16 cellular contexts compared by ENCODE assay signal in the genomic region with DNA sequence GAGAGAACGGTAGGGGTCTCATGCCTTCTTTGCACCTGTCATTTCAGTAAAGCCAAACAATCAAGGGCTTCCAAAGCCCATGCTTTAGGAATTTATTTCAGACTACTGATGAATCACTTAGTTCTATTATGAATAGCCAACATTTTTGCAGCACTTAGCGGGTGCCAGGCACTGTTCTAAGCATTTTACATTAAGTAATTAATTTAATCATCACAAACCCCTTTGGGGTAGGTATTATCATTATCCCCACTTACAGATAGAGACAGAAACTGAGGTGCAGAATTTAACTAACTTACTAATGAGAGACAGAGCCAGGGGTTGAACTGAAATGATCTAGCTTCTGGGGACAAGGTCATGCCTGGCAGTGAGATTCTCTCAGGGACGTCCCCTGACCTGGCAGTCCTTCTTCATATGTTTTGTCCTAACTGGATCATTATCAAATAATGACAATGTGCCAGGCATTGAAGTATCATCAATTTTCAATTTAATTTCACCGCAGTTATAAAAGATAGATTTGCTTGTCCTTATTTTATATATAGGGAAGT. TPM values are rescaled to one million over a fixed set of nuclear protein-coding genes. Genes with fewer than 3 reads are reported as not detected.
A peak's percentile ranks its signal among the peaks of the same experiment; 100 is the strongest.
DNase-seq lines count a peak whose midpoint lies in the region; ATAC-seq and TF ChIP-seq lines count a peak whose summit lies in the region.
"Had no signal": no experiment of that assay in that cellular context is flagged by ENCODE, and none has a peak within 500 bp of the region (broad histone marks: within the 10 kb centered on the region; RNA-seq: fewer than 3 reads in every experiment).

No MANE protein-coding gene starts in this region.

- peaks cover 34% of the 10 kb centered on the region for H3K4me1 ChIP-seq in right cardiac atrium (ENCODE audit: control insufficient read depth, insufficient read depth, low read length)

- H3K4me3 ChIP-seq in right cardiac atrium (ENCODE audit: low read length): no peak overlapping the region
- H3K4me3 ChIP-seq: right lobe of liver, testis had no signal

- DNase-seq in right cardiac atrium (no peak), Right ventricle myocardium superior (no peak), chondrocyte (ENCODE audit: low spot score) (no peak), osteocyte (ENCODE audit: extremely low spot score, unreplicated experiment) (no peak), NOMO-1 treated with DMSO at 0.1 percent for 48 hours (lab: John Stamatoyannopoulos, UW; ENCODE audit: unreplicated experiment) (no peak)
- no peak for DNase-seq in activated T-helper 2 cell treated with anti-CD3 and anti-CD28 coated beads, Interferon-gamma antibody, Interleukin-2, Interleukin-4, amounts not matched to agents 10 μg/mL and 5 μg/mL and 100 μg/mL, durations not matched to agents 14 hours and 24 hours and 36 hours (ENCODE audit: low spot score)
- DNase-seq: activated naive CD4-positive, alpha-beta T cell; central memory CD4-positive, alpha-beta T cell; COR-L47; NCI-H1694; NCI-H526 treated with DMSO at 0.1 percent for 48 hours; SHP77 had no signal

- no peaks in the 10 kb centered on the region for H3K27me3 ChIP-seq in right cardiac atrium (ENCODE audit: control insufficient read depth, insufficient read depth)
- H3K27me3 ChIP-seq: right lobe of liver, testis had no signal

- no peaks in the 10 kb centered on the region for H3K27me3 Mint-ChIP-seq in chondrocyte (ENCODE audit: low read depth)
- H3K27me3 Mint-ChIP-seq in osteocyte (ENCODE audit: unreplicated experiment): no peaks in the 10 kb centered on the region
- no peaks in the 10 kb centered on the region for H3K27me3 Mint-ChIP-seq in activated T-helper 2 cell treated with anti-CD3 and anti-CD28 coated beads, Interferon-gamma antibody, Interleukin-2, Interleukin-4, amounts not matched to agents 10 μg/mL and 5 μg/mL and 100 μg/mL, durations not matched to agents 14 hours and 24 hours and 36 hours (ENCODE audit: low read depth)

- 66% methylated on average over 4 of the region's 4 CpGs for WGBS in right cardiac atrium

- H3K4me1 Mint-ChIP-seq in chondrocyte (ENCODE audit: low read depth) (peaks cover 44% of the 10 kb centered on the region), osteocyte (ENCODE audit: unreplicated experiment) (peaks cover 58% of the 10 kb centered on the region)
- no peaks in the 10 kb centered on the region for H3K4me1 Mint-ChIP-seq in activated T-helper 2 cell treated with anti-CD3 and anti-CD28 coated beads, Interferon-gamma antibody, Interleukin-2, Interleukin-4, amounts not matched to agents 10 μg/mL and 5 μg/mL and 100 μg/mL, durations not matched to agents 14 hours and 24 hours and 36 hours (ENCODE audit: low read depth)

- no peak overlapping the region for H3K4me3 Mint-ChIP-seq in chondrocyte (ENCODE audit: unreplicated experiment)
- no peak overlapping the region for H3K4me3 Mint-ChIP-seq in osteocyte (ENCODE audit: unreplicated experiment)
- H3K4me3 Mint-ChIP-seq in activated T-helper 2 cell treated with anti-CD3 and anti-CD28 coated beads, Interferon-gamma antibody, Interleukin-2, Interleukin-4, amounts not matched to agents 10 μg/mL and 5 μg/mL and 100 μg/mL, durations not matched to agents 14 hours and 24 hours and 36 hours (ENCODE audit: low read depth): no peak overlapping the region

- peak overlapping the region; percentile 73 for H3K27ac ChIP-seq in right cardiac atrium (ENCODE audit: low read length)
- H3K27ac ChIP-seq: right lobe of liver, testis had no signal

- intact Hi-C loops in right cardiac atrium (cut with DNase I) (loop anchor here in 1 of 4 donors (5.0 kb wide), 1 partner anchor 104 kb away; no protein-coding TSS in a partner anchor), Right ventricle myocardium superior (cut with DNase I) (no loop called here)
- intact Hi-C loops in activated T-helper 2 cell treated with anti-CD3 and anti-CD28 coated beads, Interferon-gamma antibody, Interleukin-2, Interleukin-4, amounts not matched to agents 10 μg/mL and 5 μg/mL and 100 μg/mL, durations not matched to agents 14 hours and 24 hours and 36 hours (cut with micrococcal nuclease): no loop called here

- peak overlapping the region; percentile 95 for H3K27ac Mint-ChIP-seq in chondrocyte (ENCODE audit: unreplicated experiment)
- peak overlapping the region; percentile 93 for H3K27ac Mint-ChIP-seq in osteocyte (ENCODE audit: unreplicated experiment)
- no peak overlapping the region for H3K27ac Mint-ChIP-seq in activated T-helper 2 cell treated with anti-CD3 and anti-CD28 coated beads, Interferon-gamma antibody, Interleukin-2, Interleukin-4, amounts not matched to agents 10 μg/mL and 5 μg/mL and 100 μg/mL, durations not matched to agents 14 hours and 24 hours and 36 hours

- ATAC-seq in right cardiac atrium (no peak), Right ventricle myocardium superior (ENCODE audit: poor library complexity) (no peak), GM21723 (IDR thresholded peaks at IDR 0.05; ENCODE audit: unreplicated experiment) (no peak), GM21529 (IDR thresholded peaks at IDR 0.05; ENCODE audit: unreplicated experiment) (no peak)

- no peak for TF ChIP-seq CTCF in chondrocyte (IDR thresholded peaks at IDR 0.05)
- no peak for TF ChIP-seq CTCF in osteocyte (IDR thresholded peaks at IDR 0.05)

- no peaks in the 10 kb centered on the region for H3K9me3 ChIP-seq in right cardiac atrium (ENCODE audit: control insufficient read depth, low read length)
- H3K9me3 ChIP-seq: right lobe of liver, testis had no signal

- H3K9me3 Mint-ChIP-seq in chondrocyte (ENCODE audit: low read depth) (no peaks in the 10 kb centered on the region), osteocyte (ENCODE audit: unreplicated experiment) (no peaks in the 10 kb centered on the region)
- no peaks in the 10 kb centered on the region for H3K9me3 Mint-ChIP-seq in activated T-helper 2 cell treated with anti-CD3 and anti-CD28 coated beads, Interferon-gamma antibody, Interleukin-2, Interleukin-4, amounts not matched to agents 10 μg/mL and 5 μg/mL and 100 μg/mL, durations not matched to agents 14 hours and 24 hours and 36 hours

- H3K36me3 Mint-ChIP-seq in chondrocyte (ENCODE audit: low read depth) (no peaks in the 10 kb centered on the region), osteocyte (ENCODE audit: unreplicated experiment) (no peaks in the 10 kb centered on the region)
- H3K36me3 Mint-ChIP-seq in activated T-helper 2 cell treated with anti-CD3 and anti-CD28 coated beads, Interferon-gamma antibody, Interleukin-2, Interleukin-4, amounts not matched to agents 10 μg/mL and 5 μg/mL and 100 μg/mL, durations not matched to agents 14 hours and 24 hours and 36 hours (ENCODE audit: low read depth): no peaks in the 10 kb centered on the region

RNA-seq across cellular contexts. Expression of gene NAV2, which starts 31.7 kb away (rescaled TPM):
- total RNA-seq in right cardiac atrium (10 to 100 TPM in 2 of 4 donors, 1 to 10 TPM in 2; 7.9 to 12.9 (median 10.1) TPM), Right ventricle myocardium superior (10.5 TPM), chondrocyte (87.0 to 119 TPM (median 90.2 TPM) in 3 replicates), osteocyte (30.4 and 31.4 TPM in 2 replicates)
- 4.4 TPM for polyA plus RNA-seq in right cardiac atrium
- 0.02 and 0.39 TPM in 2 replicates for total RNA-seq in activated T-helper 2 cell treated with anti-CD3 and anti-CD28 coated beads, Interferon-gamma antibody, Interleukin-2, Interleukin-4, amounts not matched to agents 10 μg/mL and 5 μg/mL and 100 μg/mL, durations not matched to agents 14 hours and 24 hours and 36 hours
